16 cellular contexts compared by ENCODE assay signal in genomic region chr3:39936848-39937247, GRCh38.
DNase-seq lines count a peak whose midpoint lies in the region; ATAC-seq, FAIRE-seq and TF ChIP-seq lines count a peak whose summit lies in the region.
"Had no signal": no experiment of that assay in that cellular context is flagged by ENCODE, and none has a peak within 500 bp of the region (broad histone marks: within the 10 kb centered on the region; RNA-seq: fewer than 3 reads in every experiment).

No MANE protein-coding gene starts in this region.

- H3K27me3 ChIP-seq in right lobe of liver: no peaks in the 10 kb centered on the region
- no peaks in the 10 kb centered on the region for H3K27me3 ChIP-seq in HepG2 (ENCODE audit: control insufficient read depth in 1 of 2, insufficient read depth in 2 of 2, low read length in 2 of 2)
- no peaks in the 10 kb centered on the region for H3K27me3 ChIP-seq in dorsolateral prefrontal cortex
- no peaks in the 10 kb centered on the region for H3K27me3 ChIP-seq in stomach
- H3K27me3 ChIP-seq: BLaER1 treated with 17β-estradiol and CSF1 and Interleukin-3, amounts not matched to agents 10 nM and 100 nM had no signal

- no peak overlapping the region for H3K4me2 ChIP-seq in HepG2 (ENCODE audit: low read depth, low read length)

- no peak for TF ChIP-seq RAD21 in HepG2 (CRISPR knock-in tag; IDR thresholded peaks at IDR 0.05)

- WGBS in right lobe of liver (ENCODE audit: insufficient coverage, low coverage, low lambda C conversion rate, missing lambda C conversion rate): 50% methylated on average over 1 of the region's 1 CpG
- WGBS in HepG2 (ENCODE audit: low lambda C conversion rate): 45% methylated on average over 1 of the region's 1 CpG
- WGBS in stomach, 5 donors: 43 to 88% (median 56%) methylated on average over 1 of the region's 1 CpG

- H3K27ac ChIP-seq in right lobe of liver (no peak overlapping the region), HepG2 (ENCODE audit: extremely low read length, insufficient read depth, low read length) (no peak overlapping the region), dorsolateral prefrontal cortex (peak overlapping the region in 57 of 59 donors; percentile 3 to 94 (median 70)), stomach (peak overlapping the region in 3 of 5 donors; percentile 18 to 57 (median 20))

- H2AFZ ChIP-seq in HepG2 (ENCODE audit: low read length): no peak overlapping the region

- CTCF ChIA-PET in HepG2 (lab: Yijun Ruan, JAX; ENCODE audit: low intra/inter-chr PET ratio, low total read pairs): no interaction called here

- H3K36me3 ChIP-seq in right lobe of liver (no peaks in the 10 kb centered on the region), HepG2 (replicated peaks in 1 of 2; ENCODE audit: control insufficient read depth in 1 of 2, insufficient read depth in 2 of 2, low read length in 2 of 2) (no peaks in the 10 kb centered on the region), stomach (no peaks in the 10 kb centered on the region)
- H3K36me3 ChIP-seq: BLaER1 treated with 17β-estradiol and CSF1 and Interleukin-3, amounts not matched to agents 10 nM and 100 nM had no signal

- ATAC-seq in right lobe of liver (peak; percentile 27 to 72 (median 42)), HepG2 (no peak)
- no peak for ATAC-seq in activated CD4-positive, CD25-positive, alpha-beta regulatory T cell treated with anti-CD3 and anti-CD28 coated beads, Interleukin-2, amount 50 U/mL, for 24 hours

- H3K4me1 Mint-ChIP-seq in CD14-positive monocyte: no peaks in the 10 kb centered on the region

- TF ChIP-seq EP300 in HepG2 (IDR thresholded peaks at IDR 0.05; ENCODE audit: low read depth in 2 of 2, low read length in 2 of 2): no peak
- TF ChIP-seq EP300 in HepG2 (CRISPR knock-in tag; IDR thresholded peaks at IDR 0.05; ENCODE audit: borderline replicate concordance): no peak
- no peak for TF ChIP-seq EP300 in stomach (IDR thresholded peaks at IDR 0.05)

- BruUV-seq in HepG2 (replicated peaks; lab: Mats Ljungman, UMichigan): no TSS peak

- TF ChIP-seq POLR2A in right lobe of liver (IDR thresholded peaks at IDR 0.05) (no peak), HepG2 (IDR thresholded peaks at IDR 0.05; ENCODE audit: insufficient read depth in 1 of 2, low read depth in 2 of 2, low read length in 2 of 2) (no peak), stomach (IDR thresholded peaks at IDR 0.05) (no peak)

- peaks cover 0 to 9% (median 1%) of the 10 kb centered on the region in 3 donors for H3K27me3 Mint-ChIP-seq in CD14-positive monocyte (ENCODE audit: low read depth in 3 of 3)

- no peak for FAIRE-seq in HepG2 (lab: Jason Lieb, UNC)

- POLR2A ChIA-PET in HepG2 (lab: Yijun Ruan, JAX): no interaction called here

- no peak overlapping the region for H3K4me3 ChIP-seq in right lobe of liver
- H3K4me3 ChIP-seq in HepG2 (replicated peaks in 1 of 3; ENCODE audit: insufficient read depth in 1 of 3, low read depth in 2 of 3, low read length in 3 of 3): no peak overlapping the region
- H3K4me3 ChIP-seq in dorsolateral prefrontal cortex: peak overlapping the region in 1 of 59 donors; percentile 5
- no peak overlapping the region for H3K4me3 ChIP-seq in stomach
- H3K4me3 ChIP-seq: BLaER1 treated with 17β-estradiol and CSF1 and Interleukin-3, amounts not matched to agents 10 nM and 100 nM had no signal

- no peaks in the 10 kb centered on the region for H3K9me3 ChIP-seq in right lobe of liver
- no peaks in the 10 kb centered on the region for H3K9me3 ChIP-seq in HepG2 (ENCODE audit: low read length)
- no peaks in the 10 kb centered on the region for H3K9me3 ChIP-seq in stomach
- H3K9me3 ChIP-seq: BLaER1 treated with 17β-estradiol and CSF1 and Interleukin-3, amounts not matched to agents 10 nM and 100 nM had no signal

- no peaks in the 10 kb centered on the region for H4K20me1 ChIP-seq in HepG2 (ENCODE audit: insufficient read depth, low read length)
- H4K20me1 ChIP-seq: BLaER1 treated with 17β-estradiol and CSF1 and Interleukin-3, amounts not matched to agents 10 nM and 100 nM had no signal

- peaks cover 0 to 15% (median 3%) of the 10 kb centered on the region in 4 donors for H3K4me1 ChIP-seq in right lobe of liver
- peaks cover 29% of the 10 kb centered on the region for H3K4me1 ChIP-seq in HepG2 (ENCODE audit: insufficient read depth, low read length)
- H3K4me1 ChIP-seq in stomach: peaks cover 0 to 33% (median 25%) of the 10 kb centered on the region in 4 donors

- H3K9me3 Mint-ChIP-seq in CD14-positive monocyte: peaks cover 0 to 2% (median 0%) of the 10 kb centered on the region in 7 donors
- H3K9me3 Mint-ChIP-seq: CD4-positive, alpha-beta T cell; HFFc6 had no signal

- no peaks in the 10 kb centered on the region for H3K36me3 Mint-ChIP-seq in CD14-positive monocyte

- H3K27ac Mint-ChIP-seq in CD14-positive monocyte: peak overlapping the region in 1 of 7 donors; percentile 28
- H3K27ac Mint-ChIP-seq: CD4-positive, alpha-beta T cell; HFFc6 had no signal

- in situ Hi-C loops in HepG2 (cut with HindIII; ENCODE audit: extremely low pct_ligation_motif_present, low pct_unique_long_range_greater_than_20kb): no loop called here

- TF ChIP-seq CTCF in right lobe of liver (IDR thresholded peaks at IDR 0.05) (no peak), HepG2 (CRISPR knock-in tag; IDR thresholded peaks at IDR 0.05) (no peak), dorsolateral prefrontal cortex (IDR thresholded peaks at IDR 0.05 in 54 of 56, conservative IDR thresholded peaks at IDR 0.05 in 2 of 56; ENCODE audit: low read depth in 1 of 56, partially characterized antibody in 56 of 56) (no peak), stomach (IDR thresholded peaks at IDR 0.05) (no peak), CD14-positive monocyte (IDR thresholded peaks at IDR 0.05) (no peak)

- no peaks in the 10 kb centered on the region for H3K79me2 ChIP-seq in HepG2 (ENCODE audit: insufficient read depth, low read length)

- no peak overlapping the region for H3K4me3 Mint-ChIP-seq in CD14-positive monocyte
- H3K4me3 Mint-ChIP-seq: CD4-positive, alpha-beta T cell; HFFc6 had no signal

- DNase-seq in right lobe of liver (no peak), HepG2 (ENCODE audit: low spot score) (no peak), dorsolateral prefrontal cortex (no peak), stomach (no peak), CD14-positive monocyte (ENCODE audit: low spot score) (no peak), NCI-H1105 (lab: John Stamatoyannopoulos, UW) (no peak)
- DNase-seq: 8988T; ACHN; Calu3; CD4-positive, alpha-beta T cell; DMS 273 treated with DMSO at 0.1 percent for 48 hours; HCEC 1CT; HFFc6; IMR-90 had no signal

- no peak overlapping the region for H3K9ac ChIP-seq in HepG2 (ENCODE audit: insufficient read depth, low read depth, low read length)
- H3K9ac ChIP-seq: BLaER1 treated with 17β-estradiol and CSF1 and Interleukin-3, amounts not matched to agents 10 nM and 100 nM had no signal

- intact Hi-C loops in right lobe of liver (cut with DNase I) (no loop called here), HepG2 (cut with micrococcal nuclease; ENCODE audit: unreplicated experiment) (no loop called here), dorsolateral prefrontal cortex (cut with DNase I) (loop anchor here in 1 of 2 donors (5.0 kb wide), 2 partner anchors 125 to 240 kb away; no protein-coding TSS in a partner anchor), stomach (cut with DNase I; ENCODE audit: low total_unique reads) (no loop called here), CD14-positive monocyte (cut with micrococcal nuclease) (no loop called here)

TF ChIP-seq in HepG2, 621 proteins besides CTCF, POLR2A, EP300 and RAD21 (continues in another document):
- no peak for TF ChIP-seq ZBTB3 (CRISPR knock-in tag; IDR thresholded peaks at IDR 0.05; ENCODE audit: borderline replicate concordance, low read depth)
- no peak for TF ChIP-seq HDAC2 (CRISPR knock-in tag; IDR thresholded peaks at IDR 0.05)
- TF ChIP-seq RFX1 (IDR thresholded peaks at IDR 0.05): no peak
- no peak for TF ChIP-seq ZNF251 (CRISPR knock-in tag; IDR thresholded peaks at IDR 0.05)

Comparison
In these comparisons a context has a peak if more than half of its experiments do, and no peak if none do; other contexts are left out.
1. ATAC-seq: peak in right lobe of liver (4 of 4); none in HepG2 (single experiment) and activated CD4-positive, CD25-positive, alpha-beta regulatory T cell treated with anti-CD3 and anti-CD28 coated beads, Interleukin-2, amount 50 U/mL, for 24 hours (0 of 2).
2. H3K27ac ChIP-seq: peak in dorsolateral prefrontal cortex (57 of 59) and stomach (3 of 5); none in right lobe of liver (0 of 3) and HepG2 (single experiment).